Comparison of ENCODE assay signal across 13 cellular contexts in genomic region chr10:30447125-30447799, GRCh38. TPM values are rescaled to one million over a fixed set of nuclear protein-coding genes. Genes with fewer than 3 reads are reported as not detected.
A peak's percentile ranks its signal among the peaks of the same experiment; 100 is the strongest.
DNase-seq lines count a peak whose midpoint lies in the region; ATAC-seq and TF ChIP-seq lines count a peak whose summit lies in the region.
"Had no signal": no experiment of that assay in that cellular context is flagged by ENCODE, and none has a peak within 500 bp of the region (broad histone marks: within the 10 kb centered on the region; RNA-seq: fewer than 3 reads in every experiment).

No MANE protein-coding gene starts in this region.

- peaks cover 14% of the 10 kb centered on the region for H3K4me1 ChIP-seq in RWPE2 (ENCODE audit: insufficient read depth, poor library complexity, severe bottlenecking)

- peaks cover 16% of the 10 kb centered on the region for H3K4me1 Mint-ChIP-seq in activated CD4-positive, alpha-beta memory T cell treated with anti-CD3 and anti-CD28 coated beads for 36 hours (ENCODE audit: low read depth)
- peaks cover 47% of the 10 kb centered on the region for H3K4me1 Mint-ChIP-seq in activated CD4-positive, alpha-beta memory T cell treated with anti-CD3 and anti-CD28 coated beads, Interleukin-2, amount 10 ng/mL, durations not matched to agents 7 days and 5 days
- H3K4me1 Mint-ChIP-seq in stimulated activated naive CD8-positive, alpha-beta T cell treated with anti-CD3 and anti-CD28 coated beads, Interleukin-15, Interleukin-2, amounts not matched to agents 100 ng/mL and 50 ng/mL, for 24 hours (ENCODE audit: low read depth) = peaks cover 27% of the 10 kb centered on the region

- no peaks in the 10 kb centered on the region for H3K9me3 ChIP-seq in RWPE2 (ENCODE audit: severe bottlenecking)
- H3K9me3 ChIP-seq: sigmoid colon had no signal

- no peak overlapping the region for H3K4me3 Mint-ChIP-seq in activated CD4-positive, alpha-beta memory T cell treated with anti-CD3 and anti-CD28 coated beads for 36 hours
- H3K4me3 Mint-ChIP-seq in activated CD4-positive, alpha-beta memory T cell treated with anti-CD3 and anti-CD28 coated beads, Interleukin-2, amount 10 ng/mL, durations not matched to agents 7 days and 5 days = no peak overlapping the region
- no peak overlapping the region for H3K4me3 Mint-ChIP-seq in stimulated activated naive CD8-positive, alpha-beta T cell treated with anti-CD3 and anti-CD28 coated beads, Interleukin-15, Interleukin-2, amounts not matched to agents 100 ng/mL and 50 ng/mL, for 24 hours

- H3K27me3 ChIP-seq in RWPE2 (ENCODE audit: insufficient read depth, poor library complexity, severe bottlenecking) = no peaks in the 10 kb centered on the region
- H3K27me3 ChIP-seq: sigmoid colon had no signal

- peak; percentile 89 for ATAC-seq in RWPE2 (ENCODE audit: low read depth)

- peak; percentile 27 for DNase-seq in activated CD4-positive, alpha-beta memory T cell treated with anti-CD3 and anti-CD28 coated beads for 36 hours
- DNase-seq in activated CD4-positive, alpha-beta memory T cell treated with anti-CD3 and anti-CD28 coated beads, Interleukin-2, amount 10 ng/mL, durations not matched to agents 7 days and 5 days = no peak
- DNase-seq in RWPE2 (ENCODE audit: low spot score) = no peak
- peak; percentile 99 for DNase-seq in fibroblast of mammary gland (ENCODE audit: low read depth)
- DNase-seq in AG20443 (ENCODE audit: low spot score) = no peak
- DNase-seq in RKO (ENCODE audit: low spot score) = no peak
- no peak for DNase-seq in G401 (ENCODE audit: low spot score)
- DNase-seq: activated gamma-delta T cell, cortex of kidney, NCI-H2107, sigmoid colon had no signal

- H3K4me3 ChIP-seq in RWPE2 (ENCODE audit: severe bottlenecking) = no peak overlapping the region
- H3K4me3 ChIP-seq in fibroblast of mammary gland (ENCODE audit: control insufficient read depth, low read depth, low read length) = no peak overlapping the region
- H3K4me3 ChIP-seq: sigmoid colon had no signal

- H3K36me3 ChIP-seq in RWPE2 (ENCODE audit: low read depth) = peaks cover 28% of the 10 kb centered on the region

- no peak overlapping the region for H3K27ac Mint-ChIP-seq in activated CD4-positive, alpha-beta memory T cell treated with anti-CD3 and anti-CD28 coated beads for 36 hours
- H3K27ac Mint-ChIP-seq in activated CD4-positive, alpha-beta memory T cell treated with anti-CD3 and anti-CD28 coated beads, Interleukin-2, amount 10 ng/mL, durations not matched to agents 7 days and 5 days = no peak overlapping the region
- peak overlapping the region; percentile 1 for H3K27ac Mint-ChIP-seq in stimulated activated naive CD8-positive, alpha-beta T cell treated with anti-CD3 and anti-CD28 coated beads, Interleukin-15, Interleukin-2, amounts not matched to agents 100 ng/mL and 50 ng/mL, for 24 hours

- H3K36me3 Mint-ChIP-seq in activated CD4-positive, alpha-beta memory T cell treated with anti-CD3 and anti-CD28 coated beads for 36 hours = peaks cover 46% of the 10 kb centered on the region
- peaks cover 63% of the 10 kb centered on the region for H3K36me3 Mint-ChIP-seq in activated CD4-positive, alpha-beta memory T cell treated with anti-CD3 and anti-CD28 coated beads, Interleukin-2, amount 10 ng/mL, durations not matched to agents 7 days and 5 days (ENCODE audit: low read depth)
- peaks cover 63% of the 10 kb centered on the region for H3K36me3 Mint-ChIP-seq in stimulated activated naive CD8-positive, alpha-beta T cell treated with anti-CD3 and anti-CD28 coated beads, Interleukin-15, Interleukin-2, amounts not matched to agents 100 ng/mL and 50 ng/mL, for 24 hours (ENCODE audit: low read depth)

- no peak for TF ChIP-seq CTCF in RWPE2 (IDR thresholded peaks at IDR 0.05; ENCODE audit: poor library complexity, severe bottlenecking)
- no peak for TF ChIP-seq CTCF in fibroblast of mammary gland (conservative IDR thresholded peaks at IDR 0.05; ENCODE audit: control insufficient read depth, insufficient read depth, low read depth, low read length)

- peak overlapping the region; percentile 42 for H3K27ac ChIP-seq in RWPE2 (ENCODE audit: poor library complexity, severe bottlenecking)
- H3K27ac ChIP-seq: VCaP had no signal

- intact Hi-C loops in activated CD4-positive, alpha-beta memory T cell treated with anti-CD3 and anti-CD28 coated beads for 36 hours (cut with micrococcal nuclease) = loop anchor here (1.0 to 5.0 kb wide), 2 partner anchors 10 to 35 kb away; no protein-coding TSS in a partner anchor

- no peaks in the 10 kb centered on the region for H3K27me3 Mint-ChIP-seq in activated CD4-positive, alpha-beta memory T cell treated with anti-CD3 and anti-CD28 coated beads for 36 hours
- H3K27me3 Mint-ChIP-seq in activated CD4-positive, alpha-beta memory T cell treated with anti-CD3 and anti-CD28 coated beads, Interleukin-2, amount 10 ng/mL, durations not matched to agents 7 days and 5 days = no peaks in the 10 kb centered on the region
- H3K27me3 Mint-ChIP-seq in stimulated activated naive CD8-positive, alpha-beta T cell treated with anti-CD3 and anti-CD28 coated beads, Interleukin-15, Interleukin-2, amounts not matched to agents 100 ng/mL and 50 ng/mL, for 24 hours = no peaks in the 10 kb centered on the region

- CTCF ChIA-PET in activated CD4-positive, alpha-beta memory T cell treated with anti-CD3 and anti-CD28 coated beads for 36 hours (lab: Charles Lee) = interaction anchor here (0.6 to 1.6 kb wide), 6 partner anchors 9 to 1133 kb away, joined by 3 to 9 read pairs (median 3); no protein-coding TSS in a partner anchor
- CTCF ChIA-PET in activated CD4-positive, alpha-beta memory T cell treated with anti-CD3 and anti-CD28 coated beads, Interleukin-2, amount 10 ng/mL, durations not matched to agents 7 days and 5 days (lab: Charles Lee) = interaction anchor here (1.0 kb wide), 1 partner anchor 17 kb away, joined by 4 read pairs; no protein-coding TSS in a partner anchor

- in situ Hi-C loops in G401 (cut with HindIII; ENCODE audit: low sequenced_read_pairs) = no loop called here

- POLR2A ChIA-PET in activated CD4-positive, alpha-beta memory T cell treated with anti-CD3 and anti-CD28 coated beads for 36 hours (lab: Charles Lee) = interaction anchor here (0.9 to 1.8 kb wide), 3 partner anchors 9 to 82 kb away, joined by 3 to 21 read pairs (median 4); no protein-coding TSS in a partner anchor
- POLR2A ChIA-PET in activated CD4-positive, alpha-beta memory T cell treated with anti-CD3 and anti-CD28 coated beads, Interleukin-2, amount 10 ng/mL, durations not matched to agents 7 days and 5 days (lab: Charles Lee) = interaction anchor here (1.0 to 3.6 kb wide), 5 partner anchors 9 to 82 kb away, joined by 3 to 19 read pairs (median 3); no protein-coding TSS in a partner anchor

- H3K9me3 Mint-ChIP-seq in activated CD4-positive, alpha-beta memory T cell treated with anti-CD3 and anti-CD28 coated beads for 36 hours = no peaks in the 10 kb centered on the region
- H3K9me3 Mint-ChIP-seq in activated CD4-positive, alpha-beta memory T cell treated with anti-CD3 and anti-CD28 coated beads, Interleukin-2, amount 10 ng/mL, durations not matched to agents 7 days and 5 days = no peaks in the 10 kb centered on the region
- no peaks in the 10 kb centered on the region for H3K9me3 Mint-ChIP-seq in stimulated activated naive CD8-positive, alpha-beta T cell treated with anti-CD3 and anti-CD28 coated beads, Interleukin-15, Interleukin-2, amounts not matched to agents 100 ng/mL and 50 ng/mL, for 24 hours

RNA-seq across cellular contexts. Expression of gene MAP3K8, which starts 13.3 kb away (rescaled TPM):
- 10 to 100 TPM; 36.5 to 40.6 TPM for total RNA-seq in activated CD4-positive, alpha-beta memory T cell treated with anti-CD3 and anti-CD28 coated beads for 36 hours
- 10 to 100 TPM; 39.5 to 40.3 TPM for total RNA-seq in activated CD4-positive, alpha-beta memory T cell treated with anti-CD3 and anti-CD28 coated beads, Interleukin-2, amount 10 ng/mL, durations not matched to agents 7 days and 5 days
- 6.1 and 10.7 TPM in 2 replicates for total RNA-seq in G401 (2014; rRNA removed; shearing (Covaris generic))

Comparison
In these comparisons a context has a peak if more than half of its experiments do, and no peak if none do; other contexts are left out.
1. DNase-seq: peak in activated CD4-positive, alpha-beta memory T cell treated with anti-CD3 and anti-CD28 coated beads for 36 hours (single experiment) and fibroblast of mammary gland (single experiment); none in activated CD4-positive, alpha-beta memory T cell treated with anti-CD3 and anti-CD28 coated beads, Interleukin-2, amount 10 ng/mL, durations not matched to agents 7 days and 5 days (single experiment), RWPE2 (single experiment), AG20443 (single experiment), RKO (single experiment) and G401 (single experiment).